ENCODE assay signal across 35 cellular contexts in genomic region chr12:45566257-45566656, GRCh38.
"Had no signal": no experiment of that assay in that cellular context is flagged by ENCODE, and none has a peak within 500 bp of the region (broad histone marks: within the 10 kb centered on the region; RNA-seq: fewer than 3 reads in every experiment).

No MANE protein-coding gene starts in this region.

- H3K27ac ChIP-seq: ascending aorta, brain microvascular endothelial cell, breast epithelium, VCaP had no signal

- H3K4me3 ChIP-seq: ascending aorta, breast epithelium had no signal

- H3K9me3 Mint-ChIP-seq: activated CD4-positive, alpha-beta memory T cell treated with anti-CD3 and anti-CD28 coated beads for 36 hours; activated CD4-positive, alpha-beta T cell treated with anti-CD3 and anti-CD28 coated beads, Interleukin-2, amount 10 ng/mL, durations not matched to agents 24 days and 14 days; activated CD8-positive, alpha-beta T cell treated with anti-CD3 and anti-CD28 coated beads for 36 hours; activated naive CD4-positive, alpha-beta T cell treated with anti-CD3 and anti-CD28 coated beads, Interleukin-2, amount 10 ng/mL, durations not matched to agents 7 days and 5 days; activated naive CD4-positive, alpha-beta T cell treated with anti-CD3 and anti-CD28 coated beads, Interleukin-2, amount 50 U/mL, for 24 hours; activated naive CD8-positive, alpha-beta T cell treated with anti-CD3 and anti-CD28 coated beads, Interleukin-2, amount 50 U/mL, for 24 hours; activated T-cell treated with anti-CD3 and anti-CD28 coated beads, Interleukin-2, amount 50 U/mL, for 4 hours; activated T-cell treated with anti-CD3 and anti-CD28 coated beads, Interleukin-2, amount 50 U/mL, for 72 hours; T-helper 1 cell treated with Interleukin-12 subunit alpha and Interleukin-12 subunit beta and Interleukin-4 antibody, amounts not matched to agents 30 μg/mL and 1 μg/mL, for 36 hours; T-helper 2 cell treated with Interferon-gamma antibody and Interleukin-4, amounts not matched to agents 5 μg/mL and 100 μg/mL, for 36 hours had no signal

- H3K4me1 ChIP-seq: ascending aorta, breast epithelium had no signal

- H3K36me3 Mint-ChIP-seq: activated CD4-positive, alpha-beta memory T cell treated with anti-CD3 and anti-CD28 coated beads for 36 hours; activated naive CD4-positive, alpha-beta T cell treated with anti-CD3 and anti-CD28 coated beads, Interleukin-2, amount 10 ng/mL, durations not matched to agents 7 days and 5 days; activated naive CD4-positive, alpha-beta T cell treated with anti-CD3 and anti-CD28 coated beads, Interleukin-2, amount 50 U/mL, for 24 hours; activated naive CD8-positive, alpha-beta T cell had no signal

- FAIRE-seq: TTC549 had no signal

- ATAC-seq: activated CD8-positive, alpha-beta T cell treated with anti-CD3 and anti-CD28 coated beads for 36 hours; activated naive CD8-positive, alpha-beta T cell treated with anti-CD3 and anti-CD28 coated beads, Interleukin-2, amount 50 U/mL, for 24 hours; activated T-cell treated with anti-CD3 and anti-CD28 coated beads, Interleukin-2, amount 50 U/mL, for 4 hours; activated T-cell treated with anti-CD3 and anti-CD28 coated beads, Interleukin-2, amount 50 U/mL, for 72 hours; activated T-helper 17 cell treated with anti-CD3 and anti-CD28 coated beads, Interleukin-2, amount 50 U/mL, for 72 hours had no signal

- H3K4me1 Mint-ChIP-seq: activated B cell treated with CpG ODN at 0.5 μM for 24 hours; activated CD4-positive, alpha-beta T cell treated with anti-CD3 and anti-CD28 coated beads, Interleukin-2, amount 10 ng/mL, durations not matched to agents 24 days and 14 days; activated naive CD4-positive, alpha-beta T cell treated with anti-CD3 and anti-CD28 coated beads, Interleukin-2, amount 10 ng/mL, durations not matched to agents 7 days and 5 days; activated naive CD4-positive, alpha-beta T cell treated with anti-CD3 and anti-CD28 coated beads, Interleukin-2, amount 50 U/mL, for 24 hours; activated naive CD8-positive, alpha-beta T cell treated with anti-CD3 and anti-CD28 coated beads, Interleukin-2, amount 10 ng/mL, durations not matched to agents 7 days and 5 days; activated naive CD8-positive, alpha-beta T cell treated with anti-CD3 and anti-CD28 coated beads, Interleukin-2, amount 50 U/mL, for 24 hours; activated T-helper 17 cell treated with anti-CD3 and anti-CD28 coated beads, Interleukin-2, amount 50 U/mL, for 72 hours had no signal

- H3K27me3 Mint-ChIP-seq: activated B cell treated with CpG ODN at 0.5 μM for 24 hours; activated CD4-positive, alpha-beta memory T cell treated with anti-CD3 and anti-CD28 coated beads for 36 hours; activated naive CD4-positive, alpha-beta T cell treated with anti-CD3 and anti-CD28 coated beads, Interleukin-2, amount 50 U/mL, for 24 hours; activated naive CD8-positive, alpha-beta T cell treated with anti-CD3 and anti-CD28 coated beads, Interleukin-2, amount 50 U/mL, for 24 hours had no signal

- H3K4me3 Mint-ChIP-seq: activated B cell treated with CpG ODN at 0.5 μM for 24 hours; activated CD4-positive, alpha-beta memory T cell treated with anti-CD3 and anti-CD28 coated beads for 36 hours; activated CD4-positive, alpha-beta T cell treated with anti-CD3 and anti-CD28 coated beads, Interleukin-2, amount 10 ng/mL, durations not matched to agents 24 days and 14 days; activated CD8-positive, alpha-beta T cell treated with anti-CD3 and anti-CD28 coated beads for 36 hours; activated naive CD4-positive, alpha-beta T cell treated with anti-CD3 and anti-CD28 coated beads, Interleukin-2, amount 10 ng/mL, durations not matched to agents 7 days and 5 days; activated naive CD4-positive, alpha-beta T cell treated with anti-CD3 and anti-CD28 coated beads, Interleukin-2, amount 50 U/mL, for 24 hours; activated naive CD8-positive, alpha-beta T cell; activated naive CD8-positive, alpha-beta T cell treated with anti-CD3 and anti-CD28 coated beads, Interleukin-2, amount 10 ng/mL, durations not matched to agents 7 days and 5 days; activated naive CD8-positive, alpha-beta T cell treated with anti-CD3 and anti-CD28 coated beads, Interleukin-2, amount 50 U/mL, for 24 hours; activated T-cell treated with anti-CD3 and anti-CD28 coated beads, Interleukin-2, amount 50 U/mL, for 4 hours; activated T-cell treated with anti-CD3 and anti-CD28 coated beads, Interleukin-2, amount 50 U/mL, for 72 hours; activated T-helper 1 cell treated with anti-CD3 and anti-CD28 coated beads, Interleukin-12 subunit alpha, Interleukin-12 subunit beta, Interleukin-2, Interleukin-4 antibody, amounts not matched to agents 30 ng/mL and 10 ng/mL and 1 ng/mL, durations not matched to agents 14 hours and 24 hours and 36 hours; activated T-helper 17 cell treated with anti-CD3 and anti-CD28 coated beads, Interleukin-2, amount 50 U/mL, for 72 hours; T-helper 1 cell treated with Interleukin-12 subunit alpha and Interleukin-12 subunit beta and Interleukin-4 antibody, amounts not matched to agents 30 μg/mL and 1 μg/mL, for 36 hours; T-helper 2 cell treated with Interferon-gamma antibody and Interleukin-4, amounts not matched to agents 5 μg/mL and 100 μg/mL, for 36 hours had no signal

- H3K27ac Mint-ChIP-seq: activated B cell treated with CpG ODN at 0.5 μM for 24 hours; activated CD4-positive, alpha-beta memory T cell treated with anti-CD3 and anti-CD28 coated beads for 36 hours; activated CD4-positive, alpha-beta T cell treated with anti-CD3 and anti-CD28 coated beads, Interleukin-2, amount 10 ng/mL, durations not matched to agents 24 days and 14 days; activated CD8-positive, alpha-beta T cell treated with anti-CD3 and anti-CD28 coated beads for 36 hours; activated naive CD4-positive, alpha-beta T cell treated with anti-CD3 and anti-CD28 coated beads, Interleukin-2, amount 10 ng/mL, durations not matched to agents 7 days and 5 days; activated naive CD4-positive, alpha-beta T cell treated with anti-CD3 and anti-CD28 coated beads, Interleukin-2, amount 50 U/mL, for 24 hours; activated naive CD8-positive, alpha-beta T cell; activated naive CD8-positive, alpha-beta T cell treated with anti-CD3 and anti-CD28 coated beads, Interleukin-2, amount 10 ng/mL, durations not matched to agents 7 days and 5 days; activated naive CD8-positive, alpha-beta T cell treated with anti-CD3 and anti-CD28 coated beads, Interleukin-2, amount 50 U/mL, for 24 hours; activated T-cell treated with anti-CD3 and anti-CD28 coated beads, Interleukin-2, amount 50 U/mL, for 72 hours; activated T-helper 1 cell treated with anti-CD3 and anti-CD28 coated beads, Interleukin-12 subunit alpha, Interleukin-12 subunit beta, Interleukin-2, Interleukin-4 antibody, amounts not matched to agents 30 ng/mL and 10 ng/mL and 1 ng/mL, durations not matched to agents 14 hours and 24 hours and 36 hours; activated T-helper 17 cell treated with anti-CD3 and anti-CD28 coated beads, Interleukin-2, amount 50 U/mL, for 72 hours; T-helper 1 cell treated with Interleukin-12 subunit alpha and Interleukin-12 subunit beta and Interleukin-4 antibody, amounts not matched to agents 30 μg/mL and 1 μg/mL, for 36 hours; T-helper 2 cell treated with Interferon-gamma antibody and Interleukin-4, amounts not matched to agents 5 μg/mL and 100 μg/mL, for 36 hours had no signal

- H3K36me3 ChIP-seq: ascending aorta, brain microvascular endothelial cell, breast epithelium had no signal

- H3K9me3 ChIP-seq: ascending aorta, breast epithelium had no signal

- H3K27me3 ChIP-seq: ascending aorta, brain microvascular endothelial cell, breast epithelium had no signal

- DNase-seq: activated B cell treated with CpG ODN at 0.5 μM for 24 hours; activated CD4-positive, alpha-beta memory T cell treated with anti-CD3 and anti-CD28 coated beads for 36 hours; activated CD4-positive, alpha-beta T cell treated with anti-CD3 and anti-CD28 coated beads for 4 hours; activated CD4-positive, alpha-beta T cell treated with anti-CD3 and anti-CD28 coated beads, Interleukin-2, amount 10 ng/mL, durations not matched to agents 24 days and 14 days; activated CD4-positive, alpha-beta T cell treated with anti-CD3 and anti-CD28 coated beads, Interleukin-2, amount 50 U/mL, for 1 hour; activated CD4-positive, alpha-beta T cell treated with anti-CD3 and anti-CD28 coated beads, Interleukin-2, amount 50 U/mL, for 4 hours; activated CD4-positive, CD25-positive, alpha-beta regulatory T cell treated with anti-CD3 and anti-CD28 coated beads, Interleukin-2, amount 50 U/mL, for 72 hours; activated CD8-positive, alpha-beta memory T cell treated with anti-CD3 and anti-CD28 coated beads, Interleukin-2, amount 50 U/mL, for 4 hours; activated CD8-positive, alpha-beta T cell treated with anti-CD3 and anti-CD28 coated beads for 36 hours; activated gamma-delta T cell; activated naive CD4-positive, alpha-beta T cell treated with anti-CD3 and anti-CD28 coated beads, Interleukin-2, amount 10 ng/mL, durations not matched to agents 7 days and 5 days; activated naive CD4-positive, alpha-beta T cell treated with Interleukin-2 at 50 U/mL for 16 hours; activated naive CD8-positive, alpha-beta T cell treated with anti-CD3 and anti-CD28 coated beads, Interleukin-2, amount 10 ng/mL, durations not matched to agents 7 days and 5 days; activated naive CD8-positive, alpha-beta T cell treated with anti-CD3 and anti-CD28 coated beads, Interleukin-2, amount 50 U/mL, for 24 hours; activated T-cell treated with anti-CD3 and anti-CD28 coated beads for 4 hours; activated T-cell treated with anti-CD3 and anti-CD28 coated beads, Interleukin-2, amount 50 U/mL, for 1 hour; activated T-cell treated with anti-CD3 and anti-CD28 coated beads, Interleukin-2, amount 50 U/mL, for 4 hours; activated T-cell treated with anti-CD3 and anti-CD28 coated beads, Interleukin-2, amount 50 U/mL, for 72 hours; amygdala; anterior cingulate cortex; brain microvascular endothelial cell; central memory CD4-positive, alpha-beta T cell; T-helper 1 cell; T-helper 2 cell; T-helper 9 cell had no signal
